Comparison of ENCODE assay signal across 21 cellular contexts in genomic region chr12:59111873-59112272, GRCh38.
"Had no signal": no experiment of that assay in that cellular context is flagged by ENCODE, and none has a peak within 500 bp of the region (broad histone marks: within the 10 kb centered on the region; RNA-seq: fewer than 3 reads in every experiment).

No MANE protein-coding gene starts in this region.

- H3K4me1 ChIP-seq: right lobe of liver had no signal

- H2AFZ ChIP-seq: parathyroid adenoma had no signal

- H3K4me2 ChIP-seq: smooth muscle cell had no signal

- H3K27ac ChIP-seq: coronary artery, esophagus squamous epithelium, lower lobe of right lung, neutrophil, parathyroid adenoma, right lobe of liver, stomach, thyroid gland, vagina had no signal

- H3K79me2 ChIP-seq: parathyroid adenoma had no signal

- H3K4me3 ChIP-seq: coronary artery, esophagus squamous epithelium, lower lobe of right lung, right lobe of liver, smooth muscle cell, stomach, thyroid gland, vagina had no signal

- H3K36me3 ChIP-seq: esophagus squamous epithelium, lower lobe of right lung, neutrophil, right lobe of liver, stomach, thyroid gland, vagina had no signal

- DNase-seq: dermis blood vessel endothelial cell; effector memory CD4-positive, alpha-beta T cell; erythroblast; esophagus squamous epithelium; left ventricle myocardium superior; lower lobe of right lung; natural killer cell; right lobe of liver; stimulated activated CD4-positive, alpha-beta T cell treated with anti-CD3 and anti-CD28 coated beads, Interleukin-12 subunit alpha, Interleukin-12 subunit beta, amount 100 ng/mL, for 4 hours; stimulated activated CD4-positive, alpha-beta T cell treated with anti-CD3 and anti-CD28 coated beads, Interleukin-1b, Interleukin-23, amount 100 ng/mL, for 48 hours; stimulated activated CD4-positive, alpha-beta T cell treated with anti-CD3 and anti-CD28 coated beads, Interleukin-4, amount 100 ng/mL, for 1 hour; stimulated activated CD8-positive, alpha-beta memory T cell treated with anti-CD3 and anti-CD28 coated beads, Interleukin-4, amount 100 ng/mL, for 48 hours; stimulated activated naive CD4-positive, alpha-beta T cell treated with Interleukin-2 at 50 U/mL for 16 hours; stomach; thyroid gland; trophoblast cell had no signal

- H3K9me3 ChIP-seq: esophagus squamous epithelium, lower lobe of right lung, neutrophil, right lobe of liver, stomach, thyroid gland, vagina had no signal

- H3K27me3 ChIP-seq: esophagus squamous epithelium, neutrophil, right lobe of liver, stomach, thyroid gland, vagina had no signal
